In genomic region chr6:15678514-15678913, GRCh38 we compare ENCODE assay signal across 28 cellular contexts.
"Had no signal": no experiment of that assay in that cellular context is flagged by ENCODE, and none has a peak within 500 bp of the region (broad histone marks: within the 10 kb centered on the region; RNA-seq: fewer than 3 reads in every experiment).

No MANE protein-coding gene starts in this region.

- H3K79me2 ChIP-seq: parathyroid adenoma had no signal

- DNase-seq: naive thymus-derived CD8-positive, alpha-beta T cell; nephron progenitor cell; nucleus accumbens; posterior cingulate gyrus; psoas muscle; right cardiac atrium; right lobe of liver; sigmoid colon; small intestine; stimulated activated CD4-positive, alpha-beta T cell treated with anti-CD3 and anti-CD28 coated beads, Interleukin-15, amount 100 ng/mL, for 24 hours; stimulated activated CD4-positive, alpha-beta T cell treated with anti-CD3 and anti-CD28 coated beads, Interleukin-2, amount 100 ng/mL, for 24 hours; stimulated activated CD4-positive, alpha-beta T cell treated with anti-CD3 and anti-CD28 coated beads, Interleukin-2, amount 100 ng/mL, for 48 hours; stimulated activated CD4-positive, alpha-beta T cell treated with anti-CD3 and anti-CD28 coated beads, Interleukin-4, amount 100 ng/mL, for 24 hours; stimulated activated naive B cell treated with anti-CD40 and anti-IgM and Interleukin-4, amounts not matched to agents 10 μg/mL and 1 μg/mL and 100 μg/mL, for 72 hours; stimulated activated naive CD4-positive, alpha-beta T cell treated with Interleukin-2 at 50 U/mL for 16 hours; stomach; thyroid gland; trophoblast cell; upper lobe of left lung had no signal

- H2AFZ ChIP-seq: parathyroid adenoma had no signal

- H3K9ac ChIP-seq: parathyroid adenoma had no signal

- H3K27me3 ChIP-seq: neutrophil, right lobe of liver, sigmoid colon, stomach, thyroid gland, tibial nerve, upper lobe of left lung, vagina had no signal

- H3K4me3 Mint-ChIP-seq: naive thymus-derived CD8-positive, alpha-beta T cell; natural killer cell treated with Interleukin-12 subunit alpha and Interleukin-12 subunit beta and Interleukin-15 and Interleukin-18, amount 100 ng/mL, for 72 hours; nephron progenitor cell; neural crest cell; stimulated activated effector memory CD8-positive, alpha-beta T cell treated with anti-CD3 and anti-CD28 coated beads, Interleukin-12 subunit alpha, Interleukin-12 subunit beta, amount 100 ng/mL, for 72 hours; stimulated activated naive B cell treated with anti-CD40 and anti-IgM and Interleukin-4, amounts not matched to agents 10 μg/mL and 1 μg/mL and 100 μg/mL, for 72 hours had no signal

- H3K36me3 Mint-ChIP-seq: natural killer cell treated with Interleukin-12 subunit alpha and Interleukin-12 subunit beta and Interleukin-15 and Interleukin-18, amount 100 ng/mL, for 72 hours; stimulated activated effector memory CD8-positive, alpha-beta T cell treated with anti-CD3 and anti-CD28 coated beads, Interleukin-12 subunit alpha, Interleukin-12 subunit beta, amount 100 ng/mL, for 72 hours had no signal

- H3K9me3 Mint-ChIP-seq: natural killer cell treated with Interleukin-12 subunit alpha and Interleukin-12 subunit beta and Interleukin-15 and Interleukin-18, amount 100 ng/mL, for 72 hours; stimulated activated effector memory CD8-positive, alpha-beta T cell treated with anti-CD3 and anti-CD28 coated beads, Interleukin-12 subunit alpha, Interleukin-12 subunit beta, amount 100 ng/mL, for 72 hours had no signal

- ATAC-seq: naive thymus-derived CD8-positive, alpha-beta T cell; natural killer cell treated with Interleukin-12 subunit alpha and Interleukin-12 subunit beta and Interleukin-15 and Interleukin-18, amount 100 ng/mL, for 72 hours; psoas muscle; right cardiac atrium; right lobe of liver; stimulated activated effector memory CD8-positive, alpha-beta T cell treated with anti-CD3 and anti-CD28 coated beads, Interleukin-12 subunit alpha, Interleukin-12 subunit beta, amount 100 ng/mL, for 72 hours; stimulated activated naive B cell treated with anti-CD40 and anti-IgM and Interleukin-4, amounts not matched to agents 10 μg/mL and 1 μg/mL and 100 μg/mL, for 72 hours had no signal

- H3K36me3 ChIP-seq: neutrophil, right lobe of liver, sigmoid colon, stomach, thoracic aorta, thyroid gland, tibial nerve, upper lobe of left lung, vagina had no signal

- H3K4me1 Mint-ChIP-seq: stimulated activated effector memory CD8-positive, alpha-beta T cell treated with anti-CD3 and anti-CD28 coated beads, Interleukin-12 subunit alpha, Interleukin-12 subunit beta, amount 100 ng/mL, for 72 hours had no signal

- H3K27ac Mint-ChIP-seq: naive thymus-derived CD8-positive, alpha-beta T cell; natural killer cell treated with Interleukin-12 subunit alpha and Interleukin-12 subunit beta and Interleukin-15 and Interleukin-18, amount 100 ng/mL, for 72 hours; nephron progenitor cell; progenitor cell of endocrine pancreas; stimulated activated effector memory CD8-positive, alpha-beta T cell treated with anti-CD3 and anti-CD28 coated beads, Interleukin-12 subunit alpha, Interleukin-12 subunit beta, amount 100 ng/mL, for 72 hours had no signal

- H3K4me1 ChIP-seq: right lobe of liver, sigmoid colon, thyroid gland, upper lobe of left lung, vagina had no signal

- H3K4me3 ChIP-seq: psoas muscle, right lobe of liver, sigmoid colon, stomach, thoracic aorta, thyroid gland, tibial nerve, upper lobe of left lung, vagina had no signal

- H3K9me3 ChIP-seq: neutrophil, psoas muscle, right lobe of liver, sigmoid colon, stomach, thoracic aorta, thyroid gland, tibial nerve, upper lobe of left lung, vagina had no signal

- H3K27ac ChIP-seq: neutrophil, parathyroid adenoma, psoas muscle, right lobe of liver, sigmoid colon, stomach, thoracic aorta, thyroid gland, tibial nerve, upper lobe of left lung, vagina had no signal

- H3K27me3 Mint-ChIP-seq: stimulated activated naive B cell treated with anti-CD40 and anti-IgM and Interleukin-4, amounts not matched to agents 10 μg/mL and 1 μg/mL and 100 μg/mL, for 72 hours had no signal
